In genomic region chr6:105077592-105078463, GRCh38 we compare ENCODE assay signal across 9 cellular contexts.
DNase-seq lines count a peak whose midpoint lies in the region; ATAC-seq and TF ChIP-seq lines count a peak whose summit lies in the region.
"Had no signal": no experiment of that assay in that cellular context is flagged by ENCODE, and none has a peak within 500 bp of the region (broad histone marks: within the 10 kb centered on the region; RNA-seq: fewer than 3 reads in every experiment).

No MANE protein-coding gene starts in this region.

- H3K4me3 ChIP-seq in Loucy (ENCODE audit: low read length, poor library complexity, severe bottlenecking) (no peak overlapping the region), SK-N-MC (no peak overlapping the region), transverse colon (no peak overlapping the region)

- DNase-seq in GM04503 (ENCODE audit: low read depth), result peak; percentile 10
- peak; percentile 57 for DNase-seq in SK-N-MC (ENCODE audit: low read depth, low spot score)
- DNase-seq in glomerular endothelial cell (ENCODE audit: extremely low read depth, low read depth, low spot score), result peak; percentile 41
- no peak for DNase-seq in transverse colon
- DNase-seq in activated CD4-positive, alpha-beta T cell treated with anti-CD3 and anti-CD28 coated beads, Interleukin-2, amount 50 U/mL, for 1 hour, result no peak

- intact Hi-C loops in transverse colon (cut with DNase I; ENCODE audit: low total_unique reads), result loop anchor here (10.0 kb wide), 1 partner anchor 83 kb away; no protein-coding TSS in a partner anchor

- no peak overlapping the region for H3K4me2 ChIP-seq in Loucy (ENCODE audit: low read depth, low read length, poor library complexity, severe bottlenecking)

- H3K9me3 ChIP-seq in Loucy (ENCODE audit: insufficient read depth, low read depth, low read length) (no peaks in the 10 kb centered on the region), SK-N-MC (ENCODE audit: low read depth, low read length) (no peaks in the 10 kb centered on the region), transverse colon (no peaks in the 10 kb centered on the region)
- H3K9me3 ChIP-seq: neutrophil had no signal

- H3K27ac ChIP-seq in SK-N-MC (peak overlapping the region; percentile 61; the same call in 1 of the 2 replicates), transverse colon (no peak overlapping the region)
- H3K27ac ChIP-seq: neutrophil had no signal

- no peaks in the 10 kb centered on the region for H3F3A ChIP-seq in Loucy (ENCODE audit: low read depth)

- in situ Hi-C loops in transverse colon (cut with MboI; ENCODE audit: low pct_ligation_motif_present in 1 of 4, low pct_unique_long_range_greater_than_20kb in 1 of 4, low sequenced_read_pairs in 3 of 4), result loop anchor here in 1 of 4 donors (10.0 kb wide), 1 partner anchor 83 kb away; no protein-coding TSS in a partner anchor

- TF ChIP-seq CTCF in Loucy (conservative IDR thresholded peaks at IDR 0.05; ENCODE audit: low read length) (peak; percentile 76), transverse colon (IDR thresholded peaks at IDR 0.05) (peak; percentile 38 to 50 (median 45))

- no peaks in the 10 kb centered on the region for H3K9me2 ChIP-seq in Loucy (replicated peaks; ENCODE audit: low read depth, low read length)

- H3K4me1 ChIP-seq in Loucy (ENCODE audit: insufficient read depth, low read length, poor library complexity, severe bottlenecking), result no peaks in the 10 kb centered on the region
- peaks cover 0 to 13% (median 0%) of the 10 kb centered on the region in 4 donors for H3K4me1 ChIP-seq in transverse colon

- 9 to 14% methylated on average over 1 of the region's 1 CpG for WGBS in transverse colon (ENCODE audit: low coverage in 1 of 2), 2 donors

- H2AFZ ChIP-seq in Loucy (ENCODE audit: low read length), result no peak overlapping the region

- TF ChIP-seq POLR2A in transverse colon (IDR thresholded peaks at IDR 0.05), result no peak

- H3K79me2 ChIP-seq in Loucy (ENCODE audit: insufficient read depth, low read length), result no peaks in the 10 kb centered on the region

- no peaks in the 10 kb centered on the region for H3K27me3 ChIP-seq in Loucy (ENCODE audit: insufficient read depth, low read length, poor library complexity, severe bottlenecking)
- H3K27me3 ChIP-seq in transverse colon, result peaks cover 4% of the 10 kb centered on the region

- H3K36me3 ChIP-seq in Loucy (ENCODE audit: insufficient read depth, low read length) (peaks cover 18% of the 10 kb centered on the region; the same call in 1 of the 2 replicates), SK-N-MC (ENCODE audit: insufficient read depth, low read length) (peaks cover 21% of the 10 kb centered on the region), transverse colon (no peaks in the 10 kb centered on the region)
- H3K36me3 ChIP-seq: neutrophil had no signal

- TF ChIP-seq EP300 in transverse colon (IDR thresholded peaks at IDR 0.05; ENCODE audit: low read depth), result no peak

- H3K9ac ChIP-seq in Loucy (ENCODE audit: low read depth, low read length, poor library complexity, severe bottlenecking) (no peak overlapping the region), SK-N-MC (ENCODE audit: insufficient read length) (no peak overlapping the region)

- no peaks in the 10 kb centered on the region for H4K20me1 ChIP-seq in Loucy (ENCODE audit: insufficient read depth, low read length, poor library complexity, severe bottlenecking)

- ATAC-seq in HG03039 (IDR thresholded peaks at IDR 0.05; ENCODE audit: unreplicated experiment) (no peak), HG02798 (IDR thresholded peaks at IDR 0.05; ENCODE audit: poor library complexity, unreplicated experiment) (no peak)

Comparison
In these comparisons a context has a peak if more than half of its experiments do, and no peak if none do; other contexts are left out.
1. DNase-seq: peak in GM04503 (single experiment), SK-N-MC (single experiment) and glomerular endothelial cell (single experiment); none in transverse colon (single experiment) and activated CD4-positive, alpha-beta T cell treated with anti-CD3 and anti-CD28 coated beads, Interleukin-2, amount 50 U/mL, for 1 hour (single experiment).